ENCODE assay signal across 16 cellular contexts in the genomic region with DNA sequence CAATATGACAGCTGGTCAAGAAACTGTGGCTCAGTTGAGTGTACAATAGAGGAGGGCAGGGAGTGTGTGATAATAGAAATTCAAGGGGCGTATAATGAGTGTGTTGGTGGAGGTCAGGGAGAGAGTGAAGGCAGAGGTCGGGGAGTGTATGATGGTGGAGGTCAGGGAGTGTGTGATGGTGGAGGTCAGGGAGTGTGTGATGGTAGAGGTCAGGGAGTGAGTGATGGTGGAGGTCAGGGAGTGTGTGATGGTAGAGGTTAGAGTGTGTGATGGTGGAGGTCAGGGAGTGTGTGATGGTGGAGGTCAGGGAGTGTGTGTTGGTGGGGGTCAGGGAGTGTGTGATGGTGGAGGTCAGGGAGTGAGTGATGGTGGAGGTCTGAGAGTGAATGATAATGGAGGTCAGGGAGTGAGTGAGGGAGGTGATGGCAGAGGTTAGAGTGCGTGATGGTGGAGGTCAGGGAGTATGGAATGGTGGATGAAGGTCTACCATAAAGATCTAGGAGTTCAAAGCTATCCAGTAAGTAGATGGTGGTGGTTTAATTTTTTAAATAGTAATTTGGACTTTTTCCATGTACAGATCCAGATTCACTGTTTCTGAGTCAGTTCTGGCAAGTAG.
"Had no signal": no experiment of that assay in that cellular context is flagged by ENCODE, and none has a peak within 500 bp of the region (broad histone marks: within the 10 kb centered on the region; RNA-seq: fewer than 3 reads in every experiment).

No MANE protein-coding gene starts in this region.

- H2AFZ ChIP-seq: parathyroid adenoma had no signal

- H3K9ac ChIP-seq: parathyroid adenoma had no signal

- H3K4me2 ChIP-seq: smooth muscle cell had no signal

- FAIRE-seq: islet of Langerhans had no signal

- ATAC-seq: activated CD8-positive, alpha-beta T cell treated with anti-CD3 and anti-CD28 coated beads for 36 hours; body of pancreas; left lobe of liver had no signal

- H3K79me2 ChIP-seq: parathyroid adenoma had no signal

- H3K36me3 ChIP-seq: adrenal gland, SJSA1, upper lobe of right lung had no signal

- H3K27me3 ChIP-seq: adrenal gland, body of pancreas, SJSA1, upper lobe of right lung had no signal

- H3K27ac ChIP-seq: adrenal gland, body of pancreas, parathyroid adenoma, SJSA1, upper lobe of right lung had no signal

- H3K4me3 ChIP-seq: adrenal gland, body of pancreas, SJSA1, smooth muscle cell, upper lobe of right lung had no signal

- DNase-seq: activated CD8-positive, alpha-beta memory T cell treated with anti-CD3 and anti-CD28 coated beads, Interleukin-2, amount 50 U/mL, for 48 hours; activated CD8-positive, alpha-beta T cell treated with anti-CD3 and anti-CD28 coated beads for 36 hours; activated naive CD4-positive, alpha-beta T cell; cerebellar nuclear complex; endodermal cell; erythroblast; mammary epithelial cell; SW 1271; upper lobe of right lung had no signal

- H3K9me3 ChIP-seq: body of pancreas, upper lobe of right lung had no signal
